8 cellular contexts compared by ENCODE assay signal in the genomic region with DNA sequence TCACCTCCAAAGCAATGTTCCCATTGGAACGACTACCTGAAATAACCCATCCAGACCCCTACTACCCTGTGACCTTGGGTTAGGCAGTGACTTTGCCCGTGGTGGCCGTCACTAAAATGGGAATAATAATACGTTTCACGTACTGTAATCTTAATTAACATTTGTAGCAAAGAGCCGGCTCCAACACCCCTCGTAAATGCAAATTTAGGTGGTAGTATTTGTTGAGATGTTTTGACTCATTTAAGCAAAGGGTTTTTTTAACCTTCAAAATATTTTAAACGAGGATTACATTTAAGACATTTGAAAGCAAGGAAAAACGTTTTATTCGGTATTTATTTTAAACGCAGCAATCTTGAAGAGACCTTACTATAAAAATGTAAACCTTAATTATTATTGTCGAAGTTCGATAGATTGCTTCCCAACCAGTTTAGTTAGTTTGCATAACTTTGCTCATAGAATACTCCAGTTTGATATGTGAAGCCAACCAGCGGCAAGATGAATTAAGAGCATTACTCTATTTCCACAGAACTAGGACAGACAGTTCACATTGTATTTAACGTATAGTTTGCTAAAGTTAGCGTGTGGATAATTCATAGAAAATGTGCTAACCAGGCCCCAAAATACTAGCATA. TPM values are rescaled to one million over a fixed set of nuclear protein-coding genes. Genes with fewer than 3 reads are reported as not detected.
DNase-seq lines count a peak whose midpoint lies in the region; ATAC-seq, FAIRE-seq and TF ChIP-seq lines count a peak whose summit lies in the region.

No MANE protein-coding gene starts in this region.

- H3K27me3 ChIP-seq in CD4-positive, CD25-positive, alpha-beta regulatory T cell (ENCODE audit: control insufficient read depth, insufficient read depth, low read length): no peaks in the 10 kb centered on the region
- no peaks in the 10 kb centered on the region for H3K27me3 ChIP-seq in subcutaneous abdominal adipose tissue (ENCODE audit: control insufficient read depth in 5 of 5, insufficient read depth in 4 of 5, low read length in 5 of 5)

- H3K9ac ChIP-seq in kidney (ENCODE audit: low read length in 2 of 2) (peak overlapping the region; percentile 92), subcutaneous abdominal adipose tissue (ENCODE audit: low read length in 5 of 5) (peak overlapping the region; percentile 82 to 98 (median 91))

- H3K36me3 Mint-ChIP-seq in CD4-positive, CD25-positive, alpha-beta regulatory T cell: no peaks in the 10 kb centered on the region
- 0 out of 2 replicates have a peak, but pooled peaks cover 4% of the 10 kb centered on the region for H3K36me3 Mint-ChIP-seq in HFFc6 (ENCODE audit: low read depth)
- H3K36me3 Mint-ChIP-seq in activated naive CD8-positive, alpha-beta T cell treated with anti-CD3 and anti-CD28 coated beads, Interleukin-2, amount 50 U/mL, for 24 hours (ENCODE audit: low read depth): peaks cover 15% of the 10 kb centered on the region

- intact Hi-C loops in kidney (cut with DNase I): no loop called here

- no peak for TF ChIP-seq CTCF in HFFc6 (IDR thresholded peaks at IDR 0.05)
- no peak for TF ChIP-seq CTCF in kidney (IDR thresholded peaks at IDR 0.05; ENCODE audit: borderline replicate concordance, extremely low read depth, insufficient read depth)
- TF ChIP-seq CTCF in omental fat pad (IDR thresholded peaks at IDR 0.05): no peak

- ATAC-seq in CD4-positive, CD25-positive, alpha-beta regulatory T cell (ENCODE audit: low read depth in 2 of 2): peak in 1 of 2 donors; percentile 0
- ATAC-seq in activated naive CD8-positive, alpha-beta T cell treated with anti-CD3 and anti-CD28 coated beads, Interleukin-2, amount 50 U/mL, for 24 hours: no peak
- ATAC-seq in omental fat pad (ENCODE audit: low FRiP score) (no peak), HG02623 (IDR thresholded peaks at IDR 0.05; ENCODE audit: unreplicated experiment) (no peak)

- H3K4me1 ChIP-seq in CD4-positive, CD25-positive, alpha-beta regulatory T cell (ENCODE audit: control insufficient read depth, insufficient read depth, low read length, poor library complexity, severe bottlenecking): peaks cover 46% of the 10 kb centered on the region
- H3K4me1 ChIP-seq in kidney (ENCODE audit: control insufficient read depth in 1 of 2, insufficient read depth in 1 of 2, low read depth in 1 of 2, low read length in 2 of 2) (peaks cover under 1 to 18% of the 10 kb centered on the region in 2 donors), subcutaneous abdominal adipose tissue (ENCODE audit: control insufficient read depth in 5 of 5, insufficient read depth in 5 of 5, low read length in 5 of 5) (peaks cover 3 to 52% (median 45%) of the 10 kb centered on the region in 5 donors)

- H3K4me3 Mint-ChIP-seq in CD4-positive, CD25-positive, alpha-beta regulatory T cell: peak overlapping the region; percentile 90 to 100 (median 98)
- H3K4me3 Mint-ChIP-seq in HFFc6: peak overlapping the region; percentile 92
- H3K4me3 Mint-ChIP-seq in activated naive CD8-positive, alpha-beta T cell treated with anti-CD3 and anti-CD28 coated beads, Interleukin-2, amount 50 U/mL, for 24 hours: peak overlapping the region; percentile 89

- DNase-seq in CD4-positive, CD25-positive, alpha-beta regulatory T cell: peak in 1 of 3 donors; percentile 52
- DNase-seq in HFFc6: peak; percentile 0
- DNase-seq in activated naive CD8-positive, alpha-beta T cell treated with anti-CD3 and anti-CD28 coated beads, Interleukin-2, amount 50 U/mL, for 24 hours: no peak
- no peak for DNase-seq in kidney
- DNase-seq in NCI-H1436 treated with DMSO at 0.1 percent for 48 hours (lab: John Stamatoyannopoulos, UW): no peak
- no peak for DNase-seq in omental fat pad (ENCODE audit: low spot score)

- peak overlapping the region; percentile 99 for H3K4me3 ChIP-seq in CD4-positive, CD25-positive, alpha-beta regulatory T cell (ENCODE audit: low read depth, low read length)
- peak overlapping the region; percentile 90 to 98 for H3K4me3 ChIP-seq in kidney (ENCODE audit: low read length in 2 of 2)
- peak overlapping the region; percentile 88 to 96 (median 94) for H3K4me3 ChIP-seq in subcutaneous abdominal adipose tissue (ENCODE audit: low read depth in 1 of 5, low read length in 5 of 5)

- no peaks in the 10 kb centered on the region for H3K36me3 ChIP-seq in CD4-positive, CD25-positive, alpha-beta regulatory T cell (ENCODE audit: control insufficient read depth, insufficient read depth, low read length)
- H3K36me3 ChIP-seq in kidney (ENCODE audit: control insufficient read depth in 1 of 2, insufficient read depth in 2 of 2, low read length in 2 of 2) (no peaks in the 10 kb centered on the region), subcutaneous abdominal adipose tissue (ENCODE audit: control insufficient read depth in 5 of 5, insufficient read depth in 5 of 5, low read length in 5 of 5) (no peaks in the 10 kb centered on the region)

- peak overlapping the region; percentile 84 to 99 (median 99) for H3K27ac Mint-ChIP-seq in CD4-positive, CD25-positive, alpha-beta regulatory T cell
- peak overlapping the region; percentile 99 for H3K27ac Mint-ChIP-seq in HFFc6
- H3K27ac Mint-ChIP-seq in activated naive CD8-positive, alpha-beta T cell treated with anti-CD3 and anti-CD28 coated beads, Interleukin-2, amount 50 U/mL, for 24 hours: peak overlapping the region; percentile 100

- H3K27me3 Mint-ChIP-seq in CD4-positive, CD25-positive, alpha-beta regulatory T cell: no peaks in the 10 kb centered on the region
- 0 out of 2 replicates have a peak, but pooled peaks cover 2% of the 10 kb centered on the region for H3K27me3 Mint-ChIP-seq in HFFc6 (ENCODE audit: insufficient read depth)
- H3K27me3 Mint-ChIP-seq in activated naive CD8-positive, alpha-beta T cell treated with anti-CD3 and anti-CD28 coated beads, Interleukin-2, amount 50 U/mL, for 24 hours: no peaks in the 10 kb centered on the region

- no peaks in the 10 kb centered on the region for H3K9me3 ChIP-seq in CD4-positive, CD25-positive, alpha-beta regulatory T cell (ENCODE audit: control insufficient read depth in 2 of 2, low read length in 2 of 2)
- H3K9me3 ChIP-seq in kidney (ENCODE audit: control insufficient read depth in 1 of 2, low read length in 2 of 2): no peaks in the 10 kb centered on the region
- no peaks in the 10 kb centered on the region for H3K9me3 ChIP-seq in subcutaneous abdominal adipose tissue (ENCODE audit: control insufficient read depth in 5 of 5, low read length in 5 of 5)

- H3K9me3 Mint-ChIP-seq in CD4-positive, CD25-positive, alpha-beta regulatory T cell: no peaks in the 10 kb centered on the region
- no peaks in the 10 kb centered on the region for H3K9me3 Mint-ChIP-seq in HFFc6
- H3K9me3 Mint-ChIP-seq in activated naive CD8-positive, alpha-beta T cell treated with anti-CD3 and anti-CD28 coated beads, Interleukin-2, amount 50 U/mL, for 24 hours: no peaks in the 10 kb centered on the region

- no peak for FAIRE-seq in kidney (lab: Jason Lieb, UNC)

- peaks cover 10 to 39% (median 27%) of the 10 kb centered on the region in 4 donors for H3K4me1 Mint-ChIP-seq in CD4-positive, CD25-positive, alpha-beta regulatory T cell
- H3K4me1 Mint-ChIP-seq in HFFc6 (ENCODE audit: low read depth): peaks cover 37% of the 10 kb centered on the region
- peaks cover 39% of the 10 kb centered on the region for H3K4me1 Mint-ChIP-seq in activated naive CD8-positive, alpha-beta T cell treated with anti-CD3 and anti-CD28 coated beads, Interleukin-2, amount 50 U/mL, for 24 hours

- peak overlapping the region; percentile 99 for H3K27ac ChIP-seq in CD4-positive, CD25-positive, alpha-beta regulatory T cell (ENCODE audit: insufficient read depth, low read length, poor library complexity, severe bottlenecking)
- peak overlapping the region; percentile 96 to 97 for H3K27ac ChIP-seq in kidney (ENCODE audit: low read depth in 2 of 2, low read length in 2 of 2)
- peak overlapping the region; percentile 98 for H3K27ac ChIP-seq in subcutaneous abdominal adipose tissue (ENCODE audit: low read depth, low read length)

RNA-seq across cellular contexts. Expression of gene ARID2, which starts 1.4 kb away (rescaled TPM):
- 73.4 TPM for total RNA-seq in CD4-positive, CD25-positive, alpha-beta regulatory T cell
- polyA plus RNA-seq in CD4-positive, CD25-positive, alpha-beta regulatory T cell: 10 to 100 TPM in 3 of 4 donors, 1 to 10 TPM in 1; 9.2 to 15.1 (median 12.2) TPM
- 10 to 100 TPM; 11.5 to 15.6 (median 14.0) TPM for total RNA-seq in HFFc6 (2021; fragmentation: NEBNext Ultra II Directional; extraction: Animal tissue kit (Norgen Biotek cat#: 25700))
- total RNA-seq in kidney (35.7 TPM), omental fat pad (10 to 100 TPM; 18.5 to 40.7 (median 27.3) TPM)
- polyA plus RNA-seq in kidney (ENCODE audit: insufficient read depth, low read depth, low replicate concordance): 4.4 TPM
